18 cellular contexts compared by ENCODE assay signal in the genomic region with DNA sequence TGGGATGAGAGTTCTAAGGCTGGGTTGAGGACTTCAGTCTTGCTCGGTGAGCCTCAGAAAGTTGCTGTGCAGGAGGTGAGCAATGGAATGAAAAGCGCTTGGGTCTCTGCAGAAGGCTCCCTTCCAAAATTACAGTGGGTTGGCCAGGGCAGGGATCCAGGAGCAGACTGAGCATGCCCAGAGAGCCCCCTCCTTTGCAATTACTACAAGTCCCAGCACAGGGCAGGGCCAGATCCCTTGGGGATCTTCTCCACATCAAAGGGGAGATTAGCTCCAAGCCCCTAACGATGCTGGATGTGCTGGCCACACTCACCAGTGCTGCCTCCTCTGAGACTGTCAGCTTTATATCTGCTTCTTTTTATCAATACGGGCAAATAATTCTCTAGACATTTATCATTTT.
DNase-seq lines count a peak whose midpoint lies in the region; ATAC-seq, FAIRE-seq and TF ChIP-seq lines count a peak whose summit lies in the region.
"Had no signal": no experiment of that assay in that cellular context is flagged by ENCODE, and none has a peak within 500 bp of the region (broad histone marks: within the 10 kb centered on the region; RNA-seq: fewer than 3 reads in every experiment).

No MANE protein-coding gene starts in this region.

- TF ChIP-seq CTCF in H1 (IDR thresholded peaks at IDR 0.05; ENCODE audit: control extremely low read depth in 1 of 3, insufficient read depth in 1 of 3, low read depth in 1 of 3, low read length in 3 of 3), result no peak
- TF ChIP-seq CTCF in ovary (IDR thresholded peaks at IDR 0.05), result no peak

- TF ChIP-seq RAD21 in H1 (IDR thresholded peaks at IDR 0.05 in 1 of 2, conservative IDR thresholded peaks at IDR 0.05 in 1 of 2; ENCODE audit: low read depth in 2 of 2, low read length in 2 of 2), result no peak

- no peak for FAIRE-seq in H1 (lab: Jason Lieb, UNC)

- peaks cover 0 to 1% (median 0%) of the 10 kb centered on the region in 4 experiments; a peak in 2 of 7 replicates for H3K27me3 ChIP-seq in H1 (replicated peaks in 1 of 4; ENCODE audit: control insufficient read depth in 3 of 4, extremely low read depth in 1 of 4, insufficient read depth in 3 of 4, low read length in 3 of 4)
- H3K27me3 ChIP-seq in ovary, result no peaks in the 10 kb centered on the region
- H3K27me3 ChIP-seq: sigmoid colon had no signal

- CTCF ChIA-PET in H1 (lab: Charles Lee; ENCODE audit: partially characterized antibody), result interaction anchor here (0.9 to 2.8 kb wide), 5 partner anchors 9 to 140 kb away, joined by 3 to 21 read pairs (median 3); no protein-coding TSS in a partner anchor
- CTCF ChIA-PET in activated CD8-positive, alpha-beta memory T cell treated with anti-CD3 and anti-CD28 coated beads, Interleukin-2, amount 10 ng/mL, durations not matched to agents 7 days and 5 days (lab: Charles Lee), result no interaction called here

- H4K91ac ChIP-seq in H1 (replicated peaks; ENCODE audit: insufficient read length, low read length), result no peak overlapping the region

- H3K23me2 ChIP-seq in H1 (ENCODE audit: low read depth, low read length), result no peaks in the 10 kb centered on the region

- H3K4me3 ChIP-seq in H1 (ENCODE audit: extremely low read depth in 1 of 4, insufficient read depth in 2 of 4, low read depth in 3 of 4, low read length in 4 of 4) (no peak overlapping the region), ovary (no peak overlapping the region)
- H3K4me3 ChIP-seq: sigmoid colon had no signal

- intact Hi-C loops in ovary (cut with DNase I), result no loop called here

- no peak overlapping the region for H3K4me2 ChIP-seq in H1 (ENCODE audit: insufficient read depth in 1 of 2, low read depth in 2 of 2, low read length in 2 of 2)

- POLR2A ChIA-PET in H1 (lab: Charles Lee; ENCODE audit: partially characterized antibody), result interaction anchor here (1.1 kb wide), 1 partner anchor 10 kb away, joined by 3 read pairs; no protein-coding TSS in a partner anchor

- H3K4me3 Mint-ChIP-seq in activated CD8-positive, alpha-beta memory T cell treated with anti-CD3 and anti-CD28 coated beads, Interleukin-2, amount 10 ng/mL, durations not matched to agents 7 days and 5 days, result no peak overlapping the region
- H3K4me3 Mint-ChIP-seq: activated CD4-positive, alpha-beta T cell treated with anti-CD3 and anti-CD28 coated beads for 36 hours; effector memory CD8-positive, alpha-beta T cell; type B pancreatic cell had no signal

- no peak overlapping the region for H3K23ac ChIP-seq in H1 (ENCODE audit: insufficient read length)

- no peaks in the 10 kb centered on the region for H3K9me3 ChIP-seq in H1 (ENCODE audit: insufficient read depth in 2 of 2, low read depth in 1 of 2, low read length in 1 of 2)
- H3K9me3 ChIP-seq in ovary, result no peaks in the 10 kb centered on the region
- H3K9me3 ChIP-seq: sigmoid colon had no signal

- H2BK15ac ChIP-seq in H1 (ENCODE audit: low read length), result no peak overlapping the region

- H3K4ac ChIP-seq in H1 (replicated peaks; ENCODE audit: insufficient read length, low read depth, low read length), result no peak overlapping the region

- no peaks in the 10 kb centered on the region for H3K79me1 ChIP-seq in H1 (ENCODE audit: low read depth, low read length)

- peaks cover 13% of the 10 kb centered on the region for H3K27me3 Mint-ChIP-seq in activated CD8-positive, alpha-beta memory T cell treated with anti-CD3 and anti-CD28 coated beads, Interleukin-2, amount 10 ng/mL, durations not matched to agents 7 days and 5 days
- H3K27me3 Mint-ChIP-seq: activated CD4-positive, alpha-beta T cell treated with anti-CD3 and anti-CD28 coated beads for 36 hours had no signal

- no peak overlapping the region for H2AFZ ChIP-seq in H1 (ENCODE audit: low read length)
- H2AFZ ChIP-seq: parathyroid adenoma had no signal

- no peak overlapping the region for H4K8ac ChIP-seq in H1 (ENCODE audit: extremely low read depth, insufficient read depth, low read length)

- DNase-seq in ELF-1 (ENCODE audit: low read depth, low spot score) (peak; percentile 79), NCI-H82 (lab: John Stamatoyannopoulos, UW) (peak; percentile 83), H1 (ENCODE audit: low read depth in 1 of 2, low spot score in 2 of 2) (no peak), ovary (peak in 4 of 5 donors; percentile 38 to 76 (median 50)), SIG-M5 (lab: John Stamatoyannopoulos, UW) (no peak)
- DNase-seq in activated CD8-positive, alpha-beta memory T cell treated with anti-CD3 and anti-CD28 coated beads, Interleukin-2, amount 10 ng/mL, durations not matched to agents 7 days and 5 days, result no peak
- no peak for DNase-seq in stimulated activated CD4-positive, alpha-beta T cell treated with anti-CD3 and anti-CD28 coated beads, Interleukin-4, amount 100 ng/mL, for 24 hours
- DNase-seq: activated CD4-positive, alpha-beta T cell treated with anti-CD3 and anti-CD28 coated beads for 36 hours; activated naive CD4-positive, alpha-beta T cell; COR-L47; effector memory CD8-positive, alpha-beta T cell; NCI-H1105 treated with DMSO at 0.1 percent for 48 hours; NCI-H226; sigmoid colon; stimulated activated naive CD4-positive, alpha-beta T cell treated with Interleukin-2 at 50 U/mL for 16 hours had no signal

- H2BK12ac ChIP-seq in H1 (ENCODE audit: low read depth, low read length), result no peak overlapping the region

- no peak for TF ChIP-seq EP300 in H1 (IDR thresholded peaks at IDR 0.05; ENCODE audit: borderline replicate concordance in 1 of 2, low read depth in 2 of 2, low read length in 2 of 2)
- no peak for TF ChIP-seq EP300 in ovary (IDR thresholded peaks at IDR 0.05)

- H3K27ac ChIP-seq in H1 (ENCODE audit: low read depth, low read length) (no peak overlapping the region), ovary (no peak overlapping the region)
- H3K27ac ChIP-seq: parathyroid adenoma, RWPE1, sigmoid colon had no signal

- H3K14ac ChIP-seq in H1 (ENCODE audit: insufficient read length), result no peak overlapping the region

- no peak overlapping the region for H2BK120ac ChIP-seq in H1 (replicated peaks; ENCODE audit: low read depth, low read length)

- no peak overlapping the region for H2BK20ac ChIP-seq in H1 (ENCODE audit: low read length)

- no peak for TF ChIP-seq POLR2A in H1 (IDR thresholded peaks at IDR 0.05; ENCODE audit: control extremely low read depth in 1 of 2, low read depth in 2 of 2, low read length in 2 of 2)
- no peak for TF ChIP-seq POLR2A in ovary (IDR thresholded peaks at IDR 0.05)

- H3K9ac ChIP-seq in H1 (replicated peaks in 1 of 4; ENCODE audit: extremely low read depth in 1 of 4, low read depth in 3 of 4, low read length in 3 of 4), result no peak overlapping the region
- H3K9ac ChIP-seq: parathyroid adenoma had no signal

- ATAC-seq in activated CD8-positive, alpha-beta memory T cell treated with anti-CD3 and anti-CD28 coated beads, Interleukin-2, amount 10 ng/mL, durations not matched to agents 7 days and 5 days, result no peak
- ATAC-seq: activated CD4-positive, alpha-beta T cell treated with anti-CD3 and anti-CD28 coated beads for 36 hours; effector memory CD8-positive, alpha-beta T cell had no signal

- H3K4me1 ChIP-seq in H1 (replicated peaks in 1 of 4; ENCODE audit: control insufficient read depth in 3 of 4, insufficient read depth in 4 of 4, low read length in 3 of 4), result peaks cover 0 to 4% (median under 1%) of the 10 kb centered on the region in 4 experiments; a peak in 2 of 7 replicates
- H3K4me1 ChIP-seq in ovary (ENCODE audit: insufficient read depth), result peaks cover 5% of the 10 kb centered on the region
- H3K4me1 ChIP-seq: parathyroid adenoma had no signal

- no peaks in the 10 kb centered on the region for H4K20me1 ChIP-seq in H1 (replicated peaks in 1 of 2; ENCODE audit: control insufficient read depth in 1 of 2, insufficient read depth in 2 of 2, low read length in 2 of 2)

- no peak overlapping the region for H2BK5ac ChIP-seq in H1 (ENCODE audit: low read depth, low read length)

- no peak overlapping the region for H3K27ac Mint-ChIP-seq in activated CD8-positive, alpha-beta memory T cell treated with anti-CD3 and anti-CD28 coated beads, Interleukin-2, amount 10 ng/mL, durations not matched to agents 7 days and 5 days
- H3K27ac Mint-ChIP-seq: activated CD4-positive, alpha-beta T cell treated with anti-CD3 and anti-CD28 coated beads for 36 hours; effector memory CD8-positive, alpha-beta T cell; type B pancreatic cell had no signal

- H3K56ac ChIP-seq in H1 (replicated peaks; ENCODE audit: insufficient read length, low read depth, low read length), result no peak overlapping the region

- H2AK5ac ChIP-seq in H1 (ENCODE audit: low read depth, low read length), result no peak overlapping the region

- H3K18ac ChIP-seq in H1 (ENCODE audit: extremely low read depth, low read length), result no peak overlapping the region

- H3K36me3 Mint-ChIP-seq in activated CD8-positive, alpha-beta memory T cell treated with anti-CD3 and anti-CD28 coated beads, Interleukin-2, amount 10 ng/mL, durations not matched to agents 7 days and 5 days, result no peaks in the 10 kb centered on the region
- H3K36me3 Mint-ChIP-seq: type B pancreatic cell had no signal

- no peaks in the 10 kb centered on the region for H3K4me1 Mint-ChIP-seq in activated CD8-positive, alpha-beta memory T cell treated with anti-CD3 and anti-CD28 coated beads, Interleukin-2, amount 10 ng/mL, durations not matched to agents 7 days and 5 days
- H3K4me1 Mint-ChIP-seq: activated CD4-positive, alpha-beta T cell treated with anti-CD3 and anti-CD28 coated beads for 36 hours had no signal

- H3K36me3 ChIP-seq in H1 (ENCODE audit: control insufficient read depth in 2 of 4, insufficient read depth in 4 of 4, low read length in 3 of 4) (no peaks in the 10 kb centered on the region), ovary (no peaks in the 10 kb centered on the region)
- H3K36me3 ChIP-seq: sigmoid colon had no signal

- WGBS in H1 (ENCODE audit: extremely low coverage in 1 of 2, insufficient coverage in 1 of 2, insufficient read length in 1 of 2, insufficient replicate concordance in 2 of 2, low coverage in 1 of 2, low lambda C conversion rate in 2 of 2, missing lambda C conversion rate in 1 of 2), 2 experiments, result 90% methylated on average over 4 of the region's 4 CpGs; no CpG with 5 or more reads in 1 of the 2 experiments
- WGBS in ovary, 3 donors, result 9 to 12% (median 12%) methylated on average over 4 of the region's 4 CpGs

- H3K79me2 ChIP-seq in H1 (ENCODE audit: control insufficient read depth in 1 of 2, insufficient read depth in 2 of 2, low read length in 2 of 2), result no peaks in the 10 kb centered on the region
- H3K79me2 ChIP-seq: parathyroid adenoma had no signal

- H4K5ac ChIP-seq in H1 (ENCODE audit: insufficient read length, low read depth, low read length), result no peak overlapping the region

- H3K9me3 Mint-ChIP-seq in activated CD8-positive, alpha-beta memory T cell treated with anti-CD3 and anti-CD28 coated beads, Interleukin-2, amount 10 ng/mL, durations not matched to agents 7 days and 5 days (ENCODE audit: low read depth), result no peaks in the 10 kb centered on the region
- H3K9me3 Mint-ChIP-seq: effector memory CD8-positive, alpha-beta T cell; type B pancreatic cell had no signal

TF ChIP-seq in H1, 55 proteins besides CTCF, POLR2A, EP300 and RAD21:
- TF ChIP-seq EGR1 (IDR thresholded peaks at IDR 0.05; ENCODE audit: borderline replicate concordance, low read depth, low read length) (no peak), NRF1 (IDR thresholded peaks at IDR 0.05; ENCODE audit: low read depth, low read length) (0 out of 2 replicates have a peak, but pooled peaks have one; percentile 13)

Comparison
In these comparisons a context has a peak if more than half of its experiments do, and no peak if none do; other contexts are left out.
1. DNase-seq: peak in ELF-1 (single experiment), NCI-H82 (single experiment) and ovary (4 of 5); none in H1 (0 of 2), activated CD8-positive, alpha-beta memory T cell treated with anti-CD3 and anti-CD28 coated beads, Interleukin-2, amount 10 ng/mL, durations not matched to agents 7 days and 5 days (single experiment), SIG-M5 (single experiment) and stimulated activated CD4-positive, alpha-beta T cell treated with anti-CD3 and anti-CD28 coated beads, Interleukin-4, amount 100 ng/mL, for 24 hours (single experiment).